8 cellular contexts compared by ENCODE assay signal in genomic region chr11:44133335-44133946, GRCh38. TPM values are rescaled to one million over a fixed set of nuclear protein-coding genes. Genes with fewer than 3 reads are reported as not detected.
DNase-seq lines count a peak whose midpoint lies in the region; ATAC-seq and TF ChIP-seq lines count a peak whose summit lies in the region.

No MANE protein-coding gene starts in this region.

- no peaks in the 10 kb centered on the region for H3K79me2 ChIP-seq in OCI-LY3 (ENCODE audit: low read length)
- H3K79me2 ChIP-seq in parathyroid adenoma = no peaks in the 10 kb centered on the region

- intact Hi-C loops in Right ventricle myocardium inferior (cut with DNase I) (loop anchor here (5.0 kb wide), 2 partner anchors 154 to 404 kb away; no protein-coding TSS in a partner anchor), right cardiac atrium (cut with DNase I) (loop anchor here in 2 of 4 donors (10.0 kb wide), 2 partner anchors 151 to 401 kb away; no protein-coding TSS in a partner anchor)

- H3K4me1 ChIP-seq in right cardiac atrium (ENCODE audit: control insufficient read depth, insufficient read depth, low read length) = no peaks in the 10 kb centered on the region
- H3K4me1 ChIP-seq in OCI-LY3 (ENCODE audit: low read length) = no peaks in the 10 kb centered on the region
- H3K4me1 ChIP-seq in parathyroid adenoma = no peaks in the 10 kb centered on the region

- H3K9me3 ChIP-seq in right cardiac atrium (ENCODE audit: control insufficient read depth, low read length) (no peaks in the 10 kb centered on the region), OCI-LY3 (ENCODE audit: insufficient read depth, low read length) (no peaks in the 10 kb centered on the region), parathyroid adenoma (ENCODE audit: control insufficient read depth, low read length) (no peaks in the 10 kb centered on the region)

- DNase-seq in Right ventricle myocardium inferior (ENCODE audit: missing footprints) (no peak), right cardiac atrium (no peak), erythroblast (lab: John Stamatoyannopoulos, UW) (peak; percentile 10 to 27), ecto neural progenitor cell (ENCODE audit: low spot score) (no peak)
- no peak for DNase-seq in stimulated activated CD8-positive, alpha-beta memory T cell treated with anti-CD3 and anti-CD28 coated beads, Interleukin-4, amount 100 ng/mL, for 48 hours

- H3K9ac ChIP-seq in OCI-LY3 (ENCODE audit: low read length) = no peak overlapping the region
- H3K9ac ChIP-seq in parathyroid adenoma = no peak overlapping the region

- no peaks in the 10 kb centered on the region for H3K27me3 ChIP-seq in right cardiac atrium (ENCODE audit: control insufficient read depth, insufficient read depth)
- no peaks in the 10 kb centered on the region for H3K27me3 ChIP-seq in OCI-LY3 (ENCODE audit: low read depth, low read length)
- H3K27me3 ChIP-seq in parathyroid adenoma (ENCODE audit: control insufficient read depth, insufficient read depth, low read length) = no peaks in the 10 kb centered on the region

- no peaks in the 10 kb centered on the region for H4K20me1 ChIP-seq in OCI-LY3 (ENCODE audit: insufficient read depth, low read length)

- H3K27ac ChIP-seq in right cardiac atrium (ENCODE audit: low read length) = no peak overlapping the region
- H3K27ac ChIP-seq in OCI-LY3 (ENCODE audit: low read length) = no peak overlapping the region
- H3K27ac ChIP-seq in parathyroid adenoma = no peak overlapping the region

- H2AFZ ChIP-seq in OCI-LY3 (ENCODE audit: low read depth, low read length) (no peak overlapping the region), parathyroid adenoma (no peak overlapping the region)

- ATAC-seq in Right ventricle myocardium inferior (peak; percentile 67), right cardiac atrium (no peak), GM19395 (IDR thresholded peaks at IDR 0.05; ENCODE audit: unreplicated experiment) (no peak)

- no peak overlapping the region for H3K4me3 ChIP-seq in right cardiac atrium (ENCODE audit: low read length)
- no peak overlapping the region for H3K4me3 ChIP-seq in OCI-LY3 (ENCODE audit: low read length)
- no peak overlapping the region for H3K4me3 ChIP-seq in parathyroid adenoma (ENCODE audit: low read depth, low read length)

- peak; percentile 78 for TF ChIP-seq CTCF in OCI-LY3 (IDR thresholded peaks at IDR 0.05; ENCODE audit: low read depth, low read length)
- TF ChIP-seq CTCF in parathyroid adenoma (IDR thresholded peaks at IDR 0.05) = peak; percentile 24

- WGBS in right cardiac atrium = 90% methylated on average over 1 of the region's 1 CpG

- no peak overlapping the region for H3K4me2 ChIP-seq in OCI-LY3 (ENCODE audit: low read length)
- H3K4me2 ChIP-seq in parathyroid adenoma (ENCODE audit: low read length) = no peak overlapping the region

- TF ChIP-seq POLR2A in erythroblast (IDR thresholded peaks at IDR 0.05; ENCODE audit: low read length) = no peak

- peaks cover 1% of the 10 kb centered on the region for H3K36me3 ChIP-seq in OCI-LY3 (replicated peaks; ENCODE audit: low read depth, low read length)
- H3K36me3 ChIP-seq in parathyroid adenoma (ENCODE audit: control insufficient read depth, insufficient read depth, low read length) = no peaks in the 10 kb centered on the region

RNA-seq across cellular contexts. Expression of gene EXT2, which starts 38.0 kb away (rescaled TPM):
- total RNA-seq in Right ventricle myocardium inferior (30.7 TPM), right cardiac atrium (10 to 100 TPM; 32.5 to 41.5 (median 35.3) TPM)
- polyA plus RNA-seq in right cardiac atrium = 21.1 TPM

Comparison
In these comparisons a context has a peak if more than half of its experiments do, and no peak if none do; other contexts are left out.
1. DNase-seq: peak in erythroblast (2 of 2); none in Right ventricle myocardium inferior (single experiment), right cardiac atrium (0 of 3), ecto neural progenitor cell (single experiment) and stimulated activated CD8-positive, alpha-beta memory T cell treated with anti-CD3 and anti-CD28 coated beads, Interleukin-4, amount 100 ng/mL, for 48 hours (single experiment).